8 cellular contexts compared by ENCODE assay signal in genomic region chr3:9749333-9749662, GRCh38. TPM values are rescaled to one million over a fixed set of nuclear protein-coding genes. Genes with fewer than 3 reads are reported as not detected.
DNase-seq lines count a peak whose midpoint lies in the region; ATAC-seq and TF ChIP-seq lines count a peak whose summit lies in the region.

No MANE protein-coding gene starts in this region.

- H3K27me3 ChIP-seq in ACC112 (ENCODE audit: insufficient read depth, low read length) = no peaks in the 10 kb centered on the region
- no peaks in the 10 kb centered on the region for H3K27me3 ChIP-seq in IMR-90 (ENCODE audit: control insufficient read depth, insufficient read depth, low read length)
- H3K27me3 ChIP-seq in mucosa of stomach (ENCODE audit: control insufficient read depth, insufficient read depth, low read length) = no peaks in the 10 kb centered on the region

- peaks cover 17% of the 10 kb centered on the region for H3K9me1 ChIP-seq in IMR-90 (ENCODE audit: insufficient read depth, low read length)

- H3K23ac ChIP-seq in IMR-90 (ENCODE audit: low read depth, low read length) = peak overlapping the region; percentile 83

- H3K27ac ChIP-seq in ACC112 (ENCODE audit: low read depth, low read length) = peak overlapping the region; percentile 60
- peak overlapping the region; percentile 74 for H3K27ac ChIP-seq in IMR-90 (ENCODE audit: insufficient read depth, low read length)

- H4K8ac ChIP-seq in IMR-90 (ENCODE audit: low read depth in 2 of 2, low read length in 2 of 2) = peak overlapping the region; percentile 70 to 80

- no peak for TF ChIP-seq RAD21 in IMR-90 (IDR thresholded peaks at IDR 0.05; ENCODE audit: low read length)

- no peak for TF ChIP-seq POLR2A in IMR-90 (IDR thresholded peaks at IDR 0.05; ENCODE audit: low read depth, low read length)

- no peak for TF ChIP-seq CTCF in IMR-90 (conservative IDR thresholded peaks at IDR 0.05; ENCODE audit: low read depth, low read length)

- H2BK15ac ChIP-seq in IMR-90 (ENCODE audit: low read depth, low read length) = no peak overlapping the region

- DNase-seq in IMR-90 (no peak), Ammon's horn (ENCODE audit: low spot score) (no peak), RKO (ENCODE audit: low spot score) (no peak)
- DNase-seq in central memory CD4-positive, alpha-beta T cell = peak; percentile 10

- H3K4me2 ChIP-seq in IMR-90 (ENCODE audit: low read depth, low read length) = peak overlapping the region; percentile 48

- 1% methylated on average over 14 of the region's 21 CpGs; no CpG with 5 or more reads in 1 of the 2 experiments for WGBS in IMR-90 (ENCODE audit: extremely low coverage in 2 of 2, insufficient read length in 1 of 2), 2 experiments

- CTCF ChIA-PET in IMR-90 (lab: Yijun Ruan, JAX) = interaction anchor here (1.9 kb wide), 1 partner anchor 33 kb away, joined by 4 read pairs; no protein-coding TSS in a partner anchor

- peak overlapping the region; percentile 60; the same call in 1 of the 2 replicates for H3K56ac ChIP-seq in IMR-90 (ENCODE audit: extremely low read depth, insufficient read depth, low read length)

- BruUV-seq in IMR-90 (replicated peaks; lab: Mats Ljungman, UMichigan) = no TSS peak

- H3K9me3 ChIP-seq in IMR-90 (ENCODE audit: control insufficient read depth, insufficient read depth, low read length) (no peaks in the 10 kb centered on the region), mucosa of stomach (ENCODE audit: control insufficient read depth, low read length) (no peaks in the 10 kb centered on the region)

- H3K9ac ChIP-seq in IMR-90 (ENCODE audit: low read depth, low read length) = peak overlapping the region; percentile 51
- peak overlapping the region; percentile 75 for H3K9ac ChIP-seq in mucosa of stomach (ENCODE audit: low read length)

- H4K91ac ChIP-seq in IMR-90 (ENCODE audit: insufficient read depth, low read depth, low read length) = peak overlapping the region; percentile 73

- peak overlapping the region; percentile 45 for H2BK120ac ChIP-seq in IMR-90 (ENCODE audit: low read depth, low read length)

- peak overlapping the region; percentile 59 for H2BK5ac ChIP-seq in IMR-90 (ENCODE audit: low read depth, low read length, poor library complexity, severe bottlenecking)

- peak overlapping the region; percentile 5; the same call in 1 of the 2 replicates for H3K18ac ChIP-seq in IMR-90 (ENCODE audit: low read depth, low read length)

- H3K36me3 ChIP-seq in ACC112 (ENCODE audit: insufficient read depth, low read length) (peaks cover 12% of the 10 kb centered on the region; the same call in 1 of the 2 replicates), IMR-90 (ENCODE audit: control insufficient read depth, insufficient read depth, low read length) (peaks cover 40% of the 10 kb centered on the region), mucosa of stomach (ENCODE audit: control insufficient read depth, insufficient read depth, low read length) (peaks cover 18% of the 10 kb centered on the region)

- H2AFZ ChIP-seq in ACC112 (ENCODE audit: low read length, unreplicated experiment) (no peak overlapping the region), IMR-90 (replicated peaks; ENCODE audit: low read length, poor library complexity) (peak overlapping the region; percentile 99)

- H3K4ac ChIP-seq in IMR-90 (ENCODE audit: low read depth, low read length) = peak overlapping the region; percentile 74

- peak; percentile 18 for ATAC-seq in IMR-90 (ENCODE audit: low read depth)
- ATAC-seq in HG03175 (IDR thresholded peaks at IDR 0.05; ENCODE audit: unreplicated experiment) = no peak
- ATAC-seq in HG02870 (IDR thresholded peaks at IDR 0.05; ENCODE audit: unreplicated experiment) = no peak

- H3K4me1 ChIP-seq in ACC112 (ENCODE audit: control insufficient read depth, insufficient read depth, low read length, unreplicated experiment) (peaks cover 39% of the 10 kb centered on the region), IMR-90 (ENCODE audit: control insufficient read depth, insufficient read depth, low read length) (peaks cover 20% of the 10 kb centered on the region), mucosa of stomach (ENCODE audit: control insufficient read depth, insufficient read depth, low read length) (peaks cover 21% of the 10 kb centered on the region)

- H2BK20ac ChIP-seq in IMR-90 (ENCODE audit: low read depth, low read length) = 0 out of 2 replicates have a peak overlapping the region, but pooled peaks have one; percentile 3

- H3K14ac ChIP-seq in IMR-90 (replicated peaks; ENCODE audit: low read depth, low read length) = peak overlapping the region; percentile 65

- H3K79me2 ChIP-seq in ACC112 (ENCODE audit: control insufficient read depth, insufficient read depth, low read length, unreplicated experiment) = peaks cover 17% of the 10 kb centered on the region

- H4K20me1 ChIP-seq in IMR-90 (ENCODE audit: insufficient read depth, low read length) = no peaks in the 10 kb centered on the region

- H4K5ac ChIP-seq in IMR-90 (ENCODE audit: low read depth, low read length) = peak overlapping the region; percentile 73

- peaks cover 17 to 42% of the 10 kb centered on the region in 2 experiments for H3K79me1 ChIP-seq in IMR-90 (ENCODE audit: low read depth in 1 of 2, low read length in 2 of 2)

- in situ Hi-C loops in IMR-90 (cut with MboI; ENCODE audit: low sequenced_read_pairs) = no loop called here

- intact Hi-C loops in IMR-90 (cut with micrococcal nuclease) = loop anchor here (1.0 kb wide), 1 partner anchor 18 kb away; the partner anchor contains the start of gene BRPF1

- dilution Hi-C loops in IMR-90 (cut with HindIII; ENCODE audit: low sequenced_read_pairs, unreplicated experiment) = no loop called here

- H2AK5ac ChIP-seq in IMR-90 (ENCODE audit: low read depth, low read length) = peak overlapping the region; percentile 59

- H2AK9ac ChIP-seq in IMR-90 (replicated peaks; ENCODE audit: low read depth, low read length, poor library complexity) = peak overlapping the region; percentile 91

- peak overlapping the region; percentile 79 for H3K4me3 ChIP-seq in ACC112 (ENCODE audit: low read depth, low read length)
- H3K4me3 ChIP-seq in IMR-90 (ENCODE audit: insufficient read depth, low read depth, low read length) = peak overlapping the region; percentile 38
- H3K4me3 ChIP-seq in mucosa of stomach (ENCODE audit: low read length) = peak overlapping the region; percentile 81

- POLR2A ChIA-PET in IMR-90 (lab: Charles Lee; ENCODE audit: unreplicated experiment) = interaction anchor here (1.6 kb wide), 1 partner anchor 17 kb away, joined by 5 read pairs; no protein-coding TSS in a partner anchor

TF ChIP-seq in IMR-90, 13 proteins besides CTCF, POLR2A, EP300 and RAD21:
- TF ChIP-seq ELK1 (IDR thresholded peaks at IDR 0.05; ENCODE audit: borderline replicate concordance, low read depth, low read length) (no peak), BHLHE40 (IDR thresholded peaks at IDR 0.05; ENCODE audit: low read depth, low read length) (no peak)
TF ChIP-seq in IMR-90: peak in this region for 0.

RNA-seq across cellular contexts. Expression of gene OGG1, which starts 0.5 kb away (rescaled TPM):
- 14.9 and 15.8 TPM in 2 replicates for total RNA-seq in IMR-90 (2012; rRNA removed)
- 25.6 and 28.2 TPM in 2 replicates for polyA plus RNA-seq in IMR-90 (2012; rRNA removed)
- polyA plus RNA-seq in IMR-90 (2012; cell fraction: cytosol; rRNA removed) = 24.6 and 29.1 TPM in 2 replicates
- 30.2 and 34.3 TPM in 2 replicates for polyA plus RNA-seq in IMR-90 (2012; cell fraction: nucleus; rRNA removed; ENCODE audit: low replicate concordance)

RNA-seq across cellular contexts. Expression of gene BRPF1, which starts 17.8 kb away (rescaled TPM):
- 15.6 and 16.4 TPM in 2 replicates for total RNA-seq in IMR-90 (2012; rRNA removed)
- polyA plus RNA-seq in IMR-90 (2012; rRNA removed) = 13.6 and 15.1 TPM in 2 replicates
- 7.4 and 8.8 TPM in 2 replicates for polyA plus RNA-seq in IMR-90 (2012; cell fraction: cytosol; rRNA removed)
- polyA plus RNA-seq in IMR-90 (2012; cell fraction: nucleus; rRNA removed; ENCODE audit: low replicate concordance) = 24.9 and 42.4 TPM in 2 replicates

RNA-seq across cellular contexts. Expression of gene CAMK1, which starts 20.4 kb away (rescaled TPM):
- total RNA-seq in IMR-90 (2012; rRNA removed) = 28.9 and 33.3 TPM in 2 replicates
- polyA plus RNA-seq in IMR-90 (2012; rRNA removed) = 36.4 and 41.2 TPM in 2 replicates
- 41.3 and 45.9 TPM in 2 replicates for polyA plus RNA-seq in IMR-90 (2012; cell fraction: cytosol; rRNA removed)
- polyA plus RNA-seq in IMR-90 (2012; cell fraction: nucleus; rRNA removed; ENCODE audit: low replicate concordance) = 22.2 and 41.7 TPM in 2 replicates

RNA-seq across cellular contexts. Expression of gene TADA3, which starts 43.0 kb away (rescaled TPM):
- 69.7 and 83.0 TPM in 2 replicates for total RNA-seq in IMR-90 (2012; rRNA removed)
- polyA plus RNA-seq in IMR-90 (2012; rRNA removed) = 68.0 and 69.7 TPM in 2 replicates
- 67.8 and 79.3 TPM in 2 replicates for polyA plus RNA-seq in IMR-90 (2012; cell fraction: cytosol; rRNA removed)
- 37.7 and 38.4 TPM in 2 replicates for polyA plus RNA-seq in IMR-90 (2012; cell fraction: nucleus; rRNA removed; ENCODE audit: low replicate concordance)

RNA-seq across cellular contexts. Expression of gene ARPC4, which starts 43.6 kb away (rescaled TPM):
- total RNA-seq in IMR-90 (2012; rRNA removed) = 383 and 405 TPM in 2 replicates
- polyA plus RNA-seq in IMR-90 (2012; rRNA removed) = 160 and 188 TPM in 2 replicates
- 123 and 177 TPM in 2 replicates for polyA plus RNA-seq in IMR-90 (2012; cell fraction: cytosol; rRNA removed)
- 64.3 and 102 TPM in 2 replicates for polyA plus RNA-seq in IMR-90 (2012; cell fraction: nucleus; rRNA removed; ENCODE audit: low replicate concordance)
